10 cellular contexts compared by ENCODE assay signal in the genomic region with DNA sequence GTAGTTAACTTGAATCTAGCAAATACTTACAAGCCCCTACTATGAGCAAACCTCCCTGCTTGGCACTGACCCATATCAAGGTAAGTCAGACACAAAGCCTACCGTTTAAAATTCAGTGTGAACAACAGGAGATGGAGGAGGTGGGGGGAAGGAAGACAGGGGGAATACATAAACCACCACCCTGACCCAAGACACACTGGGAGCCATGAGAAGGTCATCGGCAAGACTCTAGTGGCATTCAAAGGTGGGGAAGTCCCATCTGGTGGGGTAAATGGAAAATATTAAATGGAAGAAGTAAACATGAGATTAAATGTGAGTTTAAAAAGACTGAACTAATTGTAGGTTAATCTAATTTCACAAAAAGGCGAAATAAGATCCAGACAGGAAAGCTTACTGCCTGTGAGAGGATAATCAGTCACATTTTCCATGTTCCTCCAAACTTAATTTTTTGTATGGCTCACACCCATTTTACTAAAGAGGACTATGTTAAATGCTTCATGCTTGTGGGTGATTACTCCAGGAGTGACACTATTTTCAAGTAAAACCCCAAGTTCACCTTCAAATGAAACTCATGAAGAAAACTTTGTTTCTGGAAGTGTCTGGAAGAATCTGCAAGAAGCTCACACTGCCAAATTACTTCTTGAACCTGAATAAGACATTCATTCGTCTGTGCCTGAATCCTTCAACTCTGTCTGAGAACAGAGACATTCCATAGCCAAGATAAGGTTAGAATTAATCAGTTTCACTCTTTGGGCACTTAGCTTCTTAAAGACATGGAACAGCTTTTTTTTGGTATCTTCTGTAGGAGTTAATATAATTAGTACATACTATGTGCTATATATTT. TPM values are rescaled to one million over a fixed set of nuclear protein-coding genes. Genes with fewer than 3 reads are reported as not detected.
A peak's percentile ranks its signal among the peaks of the same experiment; 100 is the strongest.
DNase-seq lines count a peak whose midpoint lies in the region; ATAC-seq and TF ChIP-seq lines count a peak whose summit lies in the region.
"Had no signal": no experiment of that assay in that cellular context is flagged by ENCODE, and none has a peak within 500 bp of the region (broad histone marks: within the 10 kb centered on the region; RNA-seq: fewer than 3 reads in every experiment).

No MANE protein-coding gene starts in this region.

- H3K36me3 Mint-ChIP-seq in activated naive CD8-positive, alpha-beta T cell = peaks cover 14% of the 10 kb centered on the region

- H3K4me3 ChIP-seq in heart right ventricle = no peak overlapping the region
- no peak overlapping the region for H3K4me3 ChIP-seq in skin epidermis
- H3K4me3 ChIP-seq: mucosa of descending colon had no signal

- DNase-seq in H4 (ENCODE audit: low spot score) (peak; percentile 9), heart right ventricle (no peak), NCI-H2081 treated with DMSO at 0.1 percent for 48 hours (lab: John Stamatoyannopoulos, UW) (no peak), medulla oblongata (ENCODE audit: extremely low spot score) (no peak)
- DNase-seq: amygdala had no signal

- ATAC-seq in heart right ventricle = peak in 7 of 8 donors; percentile 14 to 61 (median 37)
- ATAC-seq in HG02623 (IDR thresholded peaks at IDR 0.05; ENCODE audit: unreplicated experiment) = no peak
- ATAC-seq in HG02981 (IDR thresholded peaks at IDR 0.05; ENCODE audit: unreplicated experiment) = no peak
- ATAC-seq: mucosa of descending colon had no signal

- H3K4me1 Mint-ChIP-seq in activated naive CD8-positive, alpha-beta T cell (ENCODE audit: low read depth) = peaks cover 51% of the 10 kb centered on the region

- 33 to 34% methylated on average over 4 of the region's 4 CpGs for WGBS in heart right ventricle, 2 donors

- peaks cover 15 to 63% (median 45%) of the 10 kb centered on the region in 9 donors for H3K4me1 ChIP-seq in heart right ventricle

- H3K4me3 Mint-ChIP-seq in activated naive CD8-positive, alpha-beta T cell = peak overlapping the region; percentile 37

- no peaks in the 10 kb centered on the region for H3K27me3 ChIP-seq in heart right ventricle

- H3K9me3 ChIP-seq in heart right ventricle = peaks cover 0 to 7% (median 0%) of the 10 kb centered on the region in 11 donors
- H3K9me3 ChIP-seq: mucosa of descending colon had no signal

- H3K27ac ChIP-seq in heart right ventricle (peak overlapping the region; percentile 17 to 79 (median 64)), skin epidermis (peak overlapping the region in 17 of 21 experiments; percentile 20 to 81 (median 64))

- H3K36me3 ChIP-seq in heart right ventricle = peaks cover 0 to 60% (median 0%) of the 10 kb centered on the region in 9 donors

- H3K9me3 Mint-ChIP-seq in activated naive CD8-positive, alpha-beta T cell (ENCODE audit: low read depth) = no peaks in the 10 kb centered on the region

- TF ChIP-seq CTCF in heart right ventricle (IDR thresholded peaks at IDR 0.05) = no peak

- no peaks in the 10 kb centered on the region for H3K27me3 Mint-ChIP-seq in activated naive CD8-positive, alpha-beta T cell

- peak overlapping the region; percentile 83 for H3K27ac Mint-ChIP-seq in activated naive CD8-positive, alpha-beta T cell

- intact Hi-C loops in heart right ventricle (cut with DNase I) = no loop called here

RNA-seq across cellular contexts. Expression of gene PITPNB, which starts 51.7 kb away (rescaled TPM):
- 10.3 and 14.2 TPM in 2 replicates for total RNA-seq in H4 (2014; rRNA removed; shearing (Covaris generic))
- 10 to 100 TPM; 33.7 to 78.3 (median 62.7) TPM for total RNA-seq in heart right ventricle
- 10 to 100 TPM; 16.0 to 21.4 TPM for polyA plus RNA-seq in heart right ventricle

Comparison
In these comparisons a context has a peak if more than half of its experiments do, and no peak if none do; other contexts are left out.
1. ATAC-seq: peak in heart right ventricle (7 of 8); none in HG02623 (single experiment) and HG02981 (single experiment).